Comparison of ENCODE assay signal across 9 cellular contexts in genomic region chr11:33701831-33702230, GRCh38. TPM values are rescaled to one million over a fixed set of nuclear protein-coding genes. Genes with fewer than 3 reads are reported as not detected.
DNase-seq lines count a peak whose midpoint lies in the region; ATAC-seq and TF ChIP-seq lines count a peak whose summit lies in the region.
"Had no signal": no experiment of that assay in that cellular context is flagged by ENCODE, and none has a peak within 500 bp of the region (broad histone marks: within the 10 kb centered on the region; RNA-seq: fewer than 3 reads in every experiment).

No MANE protein-coding gene starts in this region.

- peak overlapping the region; percentile 100 for H3K27ac ChIP-seq in RWPE2 (ENCODE audit: poor library complexity, severe bottlenecking)
- peak overlapping the region; percentile 60 to 79 (median 75) for H3K27ac ChIP-seq in gastroesophageal sphincter

- TF ChIP-seq POLR2A in gastroesophageal sphincter (IDR thresholded peaks at IDR 0.05), result no peak
- TF ChIP-seq POLR2A in erythroblast (IDR thresholded peaks at IDR 0.05; ENCODE audit: low read length), result no peak

- H3K4me1 Mint-ChIP-seq in Calu3 (ENCODE audit: low read depth, unreplicated experiment) (peaks cover 88% of the 10 kb centered on the region), progenitor cell of endocrine pancreas (ENCODE audit: low read depth) (peaks cover 41% of the 10 kb centered on the region)
- peaks cover 18% of the 10 kb centered on the region for H3K4me1 Mint-ChIP-seq in activated T-cell treated with anti-CD3 and anti-CD28 coated beads, Interleukin-2, amount 50 U/mL, for 24 hours (ENCODE audit: low read depth)

- in situ Hi-C loops in ACHN (cut with HindIII; ENCODE audit: low pct_ligation_motif_present, low pct_unique_long_range_greater_than_20kb, low sequenced_read_pairs), result no loop called here

- H3K9me3 Mint-ChIP-seq in Calu3 (ENCODE audit: low read depth, unreplicated experiment) (no peaks in the 10 kb centered on the region), progenitor cell of endocrine pancreas (ENCODE audit: low read depth) (no peaks in the 10 kb centered on the region)
- no peaks in the 10 kb centered on the region for H3K9me3 Mint-ChIP-seq in activated T-cell treated with anti-CD3 and anti-CD28 coated beads, Interleukin-2, amount 50 U/mL, for 24 hours

- intact Hi-C loops in Calu3 (cut with micrococcal nuclease; ENCODE audit: unreplicated experiment), result no loop called here

- 19 to 43% methylated on average over 3 of the region's 3 CpGs for WGBS in gastroesophageal sphincter (ENCODE audit: low coverage in 1 of 2), 2 donors

- peaks cover 21% of the 10 kb centered on the region for H3K36me3 ChIP-seq in RWPE2 (ENCODE audit: low read depth)
- H3K36me3 ChIP-seq in gastroesophageal sphincter, result peaks cover 0 to 15% of the 10 kb centered on the region in 2 donors

- CTCF ChIA-PET in Calu3 (lab: Charles Lee), result interaction anchor here (1.2 to 5.6 kb wide), 5 partner anchors 11 to 41 kb away, joined by 3 to 54 read pairs (median 7); no protein-coding TSS in a partner anchor

- H3K4me3 Mint-ChIP-seq in Calu3 (ENCODE audit: low read depth, unreplicated experiment) (peak overlapping the region; percentile 70), progenitor cell of endocrine pancreas (ENCODE audit: low read depth) (no peak overlapping the region)
- H3K4me3 Mint-ChIP-seq in activated T-cell treated with anti-CD3 and anti-CD28 coated beads, Interleukin-2, amount 50 U/mL, for 24 hours, result no peak overlapping the region

- peak; percentile 12 for ATAC-seq in RWPE2 (ENCODE audit: low read depth)
- no peak for ATAC-seq in gastroesophageal sphincter
- no peak for ATAC-seq in HG02798 (IDR thresholded peaks at IDR 0.05; ENCODE audit: poor library complexity, unreplicated experiment)

- no peak for TF ChIP-seq CTCF in Calu3 (IDR thresholded peaks at IDR 0.05; ENCODE audit: unreplicated experiment)
- TF ChIP-seq CTCF in RWPE2 (IDR thresholded peaks at IDR 0.05; ENCODE audit: poor library complexity, severe bottlenecking), result no peak
- TF ChIP-seq CTCF in gastroesophageal sphincter (IDR thresholded peaks at IDR 0.05), result no peak
- TF ChIP-seq CTCF in progenitor cell of endocrine pancreas (IDR thresholded peaks at IDR 0.05; ENCODE audit: unreplicated experiment), result no peak

- BruUV-seq in Calu3 (replicated peaks; lab: Mats Ljungman, UMichigan), result no TSS peak

- H3K4me1 ChIP-seq in RWPE2 (ENCODE audit: insufficient read depth, poor library complexity, severe bottlenecking) (peaks cover 68% of the 10 kb centered on the region), gastroesophageal sphincter (peaks cover 4 to 62% (median 8%) of the 10 kb centered on the region in 3 donors)

- no peaks in the 10 kb centered on the region for H3K27me3 ChIP-seq in RWPE2 (ENCODE audit: insufficient read depth, poor library complexity, severe bottlenecking)
- no peaks in the 10 kb centered on the region for H3K27me3 ChIP-seq in gastroesophageal sphincter

- H3K36me3 Mint-ChIP-seq in Calu3 (ENCODE audit: insufficient read depth, unreplicated experiment), result peaks cover 90% of the 10 kb centered on the region
- peaks cover 8% of the 10 kb centered on the region for H3K36me3 Mint-ChIP-seq in progenitor cell of endocrine pancreas (ENCODE audit: insufficient read depth)
- no peaks in the 10 kb centered on the region for H3K36me3 Mint-ChIP-seq in activated T-cell treated with anti-CD3 and anti-CD28 coated beads, Interleukin-2, amount 50 U/mL, for 24 hours (ENCODE audit: low read depth)

- no peaks in the 10 kb centered on the region for H3K27me3 Mint-ChIP-seq in Calu3 (ENCODE audit: unreplicated experiment)
- H3K27me3 Mint-ChIP-seq in progenitor cell of endocrine pancreas, result no peaks in the 10 kb centered on the region
- peaks cover 16% of the 10 kb centered on the region for H3K27me3 Mint-ChIP-seq in activated T-cell treated with anti-CD3 and anti-CD28 coated beads, Interleukin-2, amount 50 U/mL, for 24 hours

- peak overlapping the region; percentile 94 for H3K27ac Mint-ChIP-seq in Calu3 (ENCODE audit: unreplicated experiment)
- H3K27ac Mint-ChIP-seq in progenitor cell of endocrine pancreas, result peak overlapping the region; percentile 91
- H3K27ac Mint-ChIP-seq in activated T-cell treated with anti-CD3 and anti-CD28 coated beads, Interleukin-2, amount 50 U/mL, for 24 hours, result no peak overlapping the region

- H3K4me3 ChIP-seq in RWPE2 (ENCODE audit: severe bottlenecking) (peak overlapping the region; percentile 37), gastroesophageal sphincter (no peak overlapping the region)

- DNase-seq in Calu3, result peak; percentile 57
- no peak for DNase-seq in RWPE2 (ENCODE audit: low spot score)
- DNase-seq in progenitor cell of endocrine pancreas (ENCODE audit: low spot score, unreplicated experiment), result no peak
- DNase-seq in erythroblast (lab: John Stamatoyannopoulos, UW), result no peak
- no peak for DNase-seq in activated T-cell treated with anti-CD3 and anti-CD28 coated beads, Interleukin-2, amount 50 U/mL, for 24 hours
- no peak for DNase-seq in ACHN

- no peak for TF ChIP-seq EP300 in gastroesophageal sphincter (IDR thresholded peaks at IDR 0.05)

- H3K9me3 ChIP-seq in RWPE2 (ENCODE audit: severe bottlenecking), result no peaks in the 10 kb centered on the region
- H3K9me3 ChIP-seq in gastroesophageal sphincter, result no peaks in the 10 kb centered on the region

RNA-seq across cellular contexts. Expression of gene C11orf91, which starts 1.2 kb away (rescaled TPM):
- total RNA-seq in Calu3 (2022) (5.8 and 7.6 TPM in 2 replicates), gastroesophageal sphincter (not detected), progenitor cell of endocrine pancreas (0.69 and 1.1 TPM in 2 replicates)
- total RNA-seq: mononuclear cell had no signal

RNA-seq across cellular contexts. Expression of gene CD59, which starts 34.4 kb away (rescaled TPM):
- total RNA-seq in Calu3 (2022) (1,185 and 1,281 TPM in 2 replicates), gastroesophageal sphincter (100 to 1,000 TPM; 252 to 647 (median 432) TPM), progenitor cell of endocrine pancreas (214 and 218 TPM in 2 replicates)
